1 cellular context compared by ENCODE assay signal in genomic region chr16:85330694-85331188, GRCh38.
TF ChIP-seq lines count a peak whose summit lies in the region.

No MANE protein-coding gene starts in this region.

TF ChIP-seq in H1, 55 proteins besides CTCF, POLR2A, EP300 and RAD21 (continued from another document):
- no peak for TF ChIP-seq RXRA (IDR thresholded peaks at IDR 0.05; ENCODE audit: insufficient read depth, low read depth, low read length)
- 0 out of 2 replicates have a peak, but pooled peaks have one; percentile 55 for TF ChIP-seq SP1 (IDR thresholded peaks at IDR 0.05; ENCODE audit: low read depth, low read length)
- peak; percentile 26; the same call in 1 of the 2 replicates for TF ChIP-seq POLR2AphosphoS5 (IDR thresholded peaks at IDR 0.05; ENCODE audit: low read depth, low read length)
- no peak for TF ChIP-seq ATF3 (IDR thresholded peaks at IDR 0.05; ENCODE audit: insufficient read depth, low read depth, low read length)
- TF ChIP-seq TCF12 (IDR thresholded peaks at IDR 0.05; ENCODE audit: low read depth, low read length) = 0 out of 2 replicates have a peak, but pooled peaks have one; percentile 38
